Comparison of ENCODE assay signal across 18 cellular contexts in genomic region chr15:92772061-92772460, GRCh38.
DNase-seq lines count a peak whose midpoint lies in the region; ATAC-seq, FAIRE-seq and TF ChIP-seq lines count a peak whose summit lies in the region.
"Had no signal": no experiment of that assay in that cellular context is flagged by ENCODE, and none has a peak within 500 bp of the region (broad histone marks: within the 10 kb centered on the region; RNA-seq: fewer than 3 reads in every experiment).

No MANE protein-coding gene starts in this region.

- no peak for FAIRE-seq in H1 (lab: Jason Lieb, UNC)
- FAIRE-seq: GM12891, GM18507 had no signal

- H3K4me2 ChIP-seq in H1 (ENCODE audit: insufficient read depth in 1 of 2, low read depth in 2 of 2, low read length in 2 of 2) (no peak overlapping the region), PC-3 (ENCODE audit: low read length) (no peak overlapping the region)
- H3K4me2 ChIP-seq: GM23338 had no signal

- H2BK5ac ChIP-seq in H1 (ENCODE audit: low read depth, low read length): no peak overlapping the region

- no peak for TF ChIP-seq POLR2A in H1 (IDR thresholded peaks at IDR 0.05; ENCODE audit: control extremely low read depth in 1 of 2, low read depth in 2 of 2, low read length in 2 of 2)

- BruUV-seq in PC-3 (replicated peaks; lab: Mats Ljungman, UMichigan): no TSS peak

- no peak overlapping the region for H3K23ac ChIP-seq in H1 (ENCODE audit: insufficient read length)

- H3K4ac ChIP-seq in H1 (replicated peaks; ENCODE audit: insufficient read length, low read depth, low read length): no peak overlapping the region

- DNase-seq in H1 (ENCODE audit: low read depth in 1 of 2, low spot score in 2 of 2) (no peak), nephron progenitor cell (no peak), GOT3 (lab: John Stamatoyannopoulos, UW) (no peak), PC-3 (no peak)
- DNase-seq in activated CD4-positive, alpha-beta T cell treated with anti-CD3 and anti-CD28 coated beads for 48 hours: no peak
- DNase-seq: C1 segment of cervical spinal cord; Calu3; CD4-positive, alpha-beta memory T cell; COR-L47; DMS53; DMS79 treated with DMSO at 0.1 percent for 48 hours; GF-D8; H7; HCEC 1CT had no signal

- H3K9ac ChIP-seq in H1 (replicated peaks in 1 of 4; ENCODE audit: extremely low read depth in 1 of 4, low read depth in 3 of 4, low read length in 3 of 4): no peak overlapping the region
- H3K9ac ChIP-seq in PC-3 (ENCODE audit: low read length): no peak overlapping the region

- no peak for ATAC-seq in PC-3
- ATAC-seq: GM23338 had no signal

- CTCF ChIA-PET in H1 (lab: Charles Lee; ENCODE audit: partially characterized antibody): interaction anchor here (0.9 kb wide), 1 partner anchor 17 kb away, joined by 4 read pairs; no protein-coding TSS in a partner anchor
- CTCF ChIA-PET in PC-3 (lab: Charles Lee): no interaction called here

- no peak overlapping the region for H3K4me3 Mint-ChIP-seq in nephron progenitor cell
- H3K4me3 Mint-ChIP-seq: CD4-positive, alpha-beta memory T cell; GM23338 had no signal

- H3K9me3 ChIP-seq in H1 (ENCODE audit: insufficient read depth in 2 of 2, low read depth in 1 of 2, low read length in 1 of 2) (peaks cover 0 to 12% of the 10 kb centered on the region in 2 experiments; a peak in 2 of 4 replicates), PC-3 (ENCODE audit: low read length) (no peaks in the 10 kb centered on the region)

- H4K91ac ChIP-seq in H1 (replicated peaks; ENCODE audit: insufficient read length, low read length): no peak overlapping the region

- no peak overlapping the region for H2BK20ac ChIP-seq in H1 (ENCODE audit: low read length)

- no peaks in the 10 kb centered on the region for H3F3A ChIP-seq in PC-3 (ENCODE audit: low read length, unreplicated experiment)

- intact Hi-C loops in PC-3 (cut with micrococcal nuclease): no loop called here

- POLR2A ChIA-PET in H1 (lab: Charles Lee; ENCODE audit: partially characterized antibody) (no interaction called here), PC-3 (lab: Charles Lee; ENCODE audit: unreplicated experiment) (no interaction called here)

- H4K8ac ChIP-seq in H1 (ENCODE audit: extremely low read depth, insufficient read depth, low read length): no peak overlapping the region

- H3K36me3 Mint-ChIP-seq in nephron progenitor cell (ENCODE audit: low read depth): peaks cover 5% of the 10 kb centered on the region
- H3K36me3 Mint-ChIP-seq: CD4-positive, alpha-beta memory T cell had no signal

- TF ChIP-seq CTCF in VCaP (conservative IDR thresholded peaks at IDR 0.05) (no peak), H1 (IDR thresholded peaks at IDR 0.05; ENCODE audit: control extremely low read depth in 1 of 3, insufficient read depth in 1 of 3, low read depth in 1 of 3, low read length in 3 of 3) (no peak), nephron progenitor cell (IDR thresholded peaks at IDR 0.05) (no peak), PC-3 (conservative IDR thresholded peaks at IDR 0.05; ENCODE audit: low read depth, low read length) (no peak)

- H2AFZ ChIP-seq in H1 (ENCODE audit: low read length) (no peak overlapping the region), PC-3 (ENCODE audit: low read length) (no peak overlapping the region)
- H2AFZ ChIP-seq: GM23338 had no signal

- no peaks in the 10 kb centered on the region for H3K27me3 ChIP-seq in H1 (replicated peaks in 1 of 4; ENCODE audit: control insufficient read depth in 3 of 4, extremely low read depth in 1 of 4, insufficient read depth in 3 of 4, low read length in 3 of 4)
- H3K27me3 ChIP-seq in PC-3 (ENCODE audit: low read length): no peaks in the 10 kb centered on the region

- peaks cover 23% of the 10 kb centered on the region for H3K9me3 Mint-ChIP-seq in nephron progenitor cell
- H3K9me3 Mint-ChIP-seq: CD4-positive, alpha-beta memory T cell had no signal

- H2BK120ac ChIP-seq in H1 (replicated peaks; ENCODE audit: low read depth, low read length): no peak overlapping the region

- no peaks in the 10 kb centered on the region for H3K23me2 ChIP-seq in H1 (ENCODE audit: low read depth, low read length)

- H3K27me3 Mint-ChIP-seq in nephron progenitor cell (ENCODE audit: low read depth, poor library complexity): no peaks in the 10 kb centered on the region
- H3K27me3 Mint-ChIP-seq: CD4-positive, alpha-beta memory T cell had no signal

- H3K56ac ChIP-seq in H1 (replicated peaks; ENCODE audit: insufficient read length, low read depth, low read length): no peak overlapping the region

- H3K4me1 ChIP-seq in H1 (replicated peaks in 1 of 4; ENCODE audit: control insufficient read depth in 3 of 4, insufficient read depth in 4 of 4, low read length in 3 of 4): no peaks in the 10 kb centered on the region
- H3K4me1 ChIP-seq in PC-3 (ENCODE audit: insufficient read depth, low read length): no peaks in the 10 kb centered on the region

- no peak overlapping the region for H3K18ac ChIP-seq in H1 (ENCODE audit: extremely low read depth, low read length)

- peak overlapping the region; percentile 46; the same call in 1 of the 2 replicates for H2AK5ac ChIP-seq in H1 (ENCODE audit: low read depth, low read length)

- H2BK15ac ChIP-seq in H1 (ENCODE audit: low read length): no peak overlapping the region

- H3K4me3 ChIP-seq in H1 (ENCODE audit: extremely low read depth in 1 of 4, insufficient read depth in 2 of 4, low read depth in 3 of 4, low read length in 4 of 4) (no peak overlapping the region), PC-3 (ENCODE audit: low read length) (no peak overlapping the region)
- H3K4me3 ChIP-seq: GM23338 had no signal

- peaks cover 7% of the 10 kb centered on the region for H3K4me1 Mint-ChIP-seq in nephron progenitor cell
- H3K4me1 Mint-ChIP-seq: GM23338 had no signal

- no peak for TF ChIP-seq RAD21 in H1 (IDR thresholded peaks at IDR 0.05 in 1 of 2, conservative IDR thresholded peaks at IDR 0.05 in 1 of 2; ENCODE audit: low read depth in 2 of 2, low read length in 2 of 2)

- H3K9me2 ChIP-seq in PC-3 (replicated peaks; ENCODE audit: low read length): no peaks in the 10 kb centered on the region

- H3K79me1 ChIP-seq in H1 (ENCODE audit: low read depth, low read length): no peaks in the 10 kb centered on the region

- H2BK12ac ChIP-seq in H1 (ENCODE audit: low read depth, low read length): no peak overlapping the region

- no peak overlapping the region for H3K14ac ChIP-seq in H1 (ENCODE audit: insufficient read length)

- H3K79me2 ChIP-seq in H1 (ENCODE audit: control insufficient read depth in 1 of 2, insufficient read depth in 2 of 2, low read length in 2 of 2) (no peaks in the 10 kb centered on the region), PC-3 (ENCODE audit: low read length) (no peaks in the 10 kb centered on the region)

- peak overlapping the region; percentile 44 for H3K27ac Mint-ChIP-seq in nephron progenitor cell
- H3K27ac Mint-ChIP-seq: CD4-positive, alpha-beta memory T cell; GM23338 had no signal

- H3K36me3 ChIP-seq in H1 (ENCODE audit: control insufficient read depth in 2 of 4, insufficient read depth in 4 of 4, low read length in 3 of 4) (no peaks in the 10 kb centered on the region), PC-3 (ENCODE audit: low read depth, low read length) (no peaks in the 10 kb centered on the region)

- 94% methylated on average over 9 of the region's 9 CpGs; no CpG with 5 or more reads in 1 of the 2 experiments for WGBS in H1 (ENCODE audit: extremely low coverage in 1 of 2, insufficient coverage in 1 of 2, insufficient read length in 1 of 2, insufficient replicate concordance in 2 of 2, low coverage in 1 of 2, low lambda C conversion rate in 2 of 2, missing lambda C conversion rate in 1 of 2), 2 experiments

- H4K20me1 ChIP-seq in H1 (replicated peaks in 1 of 2; ENCODE audit: control insufficient read depth in 1 of 2, insufficient read depth in 2 of 2, low read length in 2 of 2) (no peaks in the 10 kb centered on the region), PC-3 (ENCODE audit: low read length) (no peaks in the 10 kb centered on the region)

- H4K5ac ChIP-seq in H1 (ENCODE audit: insufficient read length, low read depth, low read length): no peak overlapping the region

- H3K27ac ChIP-seq in VCaP (peak overlapping the region; percentile 64), H1 (ENCODE audit: low read depth, low read length) (no peak overlapping the region), PC-3 (ENCODE audit: low read length) (no peak overlapping the region)

- no peak for TF ChIP-seq EP300 in H1 (IDR thresholded peaks at IDR 0.05; ENCODE audit: borderline replicate concordance in 1 of 2, low read depth in 2 of 2, low read length in 2 of 2)

TF ChIP-seq in H1, 55 proteins besides CTCF, POLR2A, EP300 and RAD21:
- TF ChIP-seq CEBPB (IDR thresholded peaks at IDR 0.05; ENCODE audit: low read depth, low read length): no peak
- no peak for TF ChIP-seq POU5F1 (IDR thresholded peaks at IDR 0.05; ENCODE audit: low read depth, low read length)
- TF ChIP-seq BACH1 (IDR thresholded peaks at IDR 0.05; ENCODE audit: low read length): no peak
- TF ChIP-seq KDM1A (IDR thresholded peaks at IDR 0.05; ENCODE audit: borderline replicate concordance, low read length): no peak
- TF ChIP-seq SUZ12 (IDR thresholded peaks at IDR 0.05; ENCODE audit: low read length): no peak
- TF ChIP-seq SAP30 (IDR thresholded peaks at IDR 0.05; ENCODE audit: insufficient read depth, insufficient replicate concordance, low read length): no peak
- TF ChIP-seq NANOG (IDR thresholded peaks at IDR 0.05; ENCODE audit: insufficient read depth, low read depth, low read length, poor library complexity, severe bottlenecking): no peak
- TF ChIP-seq SP2 (IDR thresholded peaks at IDR 0.05; ENCODE audit: low read length): no peak
- TF ChIP-seq MAFK (IDR thresholded peaks at IDR 0.05; ENCODE audit: low read depth, low read length): no peak
- TF ChIP-seq HDAC6 (IDR thresholded peaks at IDR 0.05; ENCODE audit: low read depth, low read length): no peak
- no peak for TF ChIP-seq KDM4A (IDR thresholded peaks at IDR 0.05; ENCODE audit: low read depth, low read length, severe bottlenecking)
- no peak for TF ChIP-seq SP4 (IDR thresholded peaks at IDR 0.05; ENCODE audit: low read length)
- no peak for TF ChIP-seq HDAC2 (IDR thresholded peaks at IDR 0.05; ENCODE audit: borderline replicate concordance in 1 of 2, low read depth in 2 of 2, low read length in 2 of 2)
